1 cellular context compared by ENCODE assay signal in genomic region chr9:36665921-36666429, GRCh38.
TF ChIP-seq lines count a peak whose summit lies in the region.

No MANE protein-coding gene starts in this region.

TF ChIP-seq in GM23338, 12 proteins besides CTCF, POLR2A, EP300 and RAD21 (continued from another document):
- no peak for TF ChIP-seq REST (IDR thresholded peaks at IDR 0.05; ENCODE audit: unreplicated experiment)
